In genomic region chr17:10059684-10060211, GRCh38 we compare ENCODE assay signal across 8 cellular contexts.
DNase-seq lines count a peak whose midpoint lies in the region; ATAC-seq and TF ChIP-seq lines count a peak whose summit lies in the region.

No MANE protein-coding gene starts in this region.

- TF ChIP-seq EP300 in sigmoid colon (IDR thresholded peaks at IDR 0.05) = no peak

- H3K27ac ChIP-seq in angular gyrus (ENCODE audit: low read depth, low read length) = peak overlapping the region; percentile 76
- H3K27ac ChIP-seq in sigmoid colon = peak overlapping the region in 3 of 4 donors; percentile 60 to 76 (median 66)

- H3K36me3 ChIP-seq in sigmoid colon = no peaks in the 10 kb centered on the region

- H3K4me3 ChIP-seq in sigmoid colon = no peak overlapping the region

- H3K9me3 ChIP-seq in sigmoid colon = no peaks in the 10 kb centered on the region

- H3K4me1 ChIP-seq in sigmoid colon = peaks cover 0 to 39% (median 36%) of the 10 kb centered on the region in 4 donors

- no peak for TF ChIP-seq POLR2A in sigmoid colon (IDR thresholded peaks at IDR 0.05)

- peak; percentile 83 for ATAC-seq in HG02938 (IDR thresholded peaks at IDR 0.05; ENCODE audit: unreplicated experiment)

- no peak for TF ChIP-seq CTCF in sigmoid colon (IDR thresholded peaks at IDR 0.05)

- H3K27me3 ChIP-seq in sigmoid colon = no peaks in the 10 kb centered on the region

- intact Hi-C loops in sigmoid colon (cut with DNase I) = no loop called here

- 63 to 76% methylated on average over 11 of the region's 11 CpGs for WGBS in sigmoid colon, 2 donors

- DNase-seq in GM19238 (ENCODE audit: insufficient read length, low spot score) (peak; percentile 81), sigmoid colon (no peak), NCI-H1105 (lab: John Stamatoyannopoulos, UW) (no peak), NCI-H2029 treated with DMSO at 0.1 percent for 48 hours (lab: John Stamatoyannopoulos, UW) (no peak), NCI-H2196 treated with DMSO at 0.1 percent for 48 hours (lab: John Stamatoyannopoulos, UW; ENCODE audit: unreplicated experiment) (no peak), DMS53 treated with DMSO at 0.1 percent for 48 hours (lab: John Stamatoyannopoulos, UW; ENCODE audit: unreplicated experiment) (no peak)
